14 cellular contexts compared by ENCODE assay signal in the genomic region with DNA sequence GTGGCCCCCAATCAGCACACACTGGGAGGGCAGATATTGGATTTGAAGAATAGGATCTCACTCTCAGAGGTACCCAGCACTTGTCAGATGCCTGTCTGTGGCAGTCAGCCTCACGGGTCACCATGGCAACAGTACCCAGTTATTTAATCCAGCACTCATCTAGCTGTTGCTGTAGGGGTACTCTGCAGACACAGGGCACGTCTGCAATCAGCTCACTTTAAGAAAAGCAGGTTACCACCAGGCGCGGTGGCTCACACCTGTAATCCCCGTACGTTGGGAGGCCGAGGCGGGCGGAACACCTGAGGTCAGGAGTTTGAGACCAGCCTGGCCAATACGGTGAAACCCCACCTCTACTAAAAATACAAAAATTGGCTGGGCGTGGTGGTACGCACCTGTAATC. TPM values are rescaled to one million over a fixed set of nuclear protein-coding genes. Genes with fewer than 3 reads are reported as not detected.
DNase-seq lines count a peak whose midpoint lies in the region; ATAC-seq and TF ChIP-seq lines count a peak whose summit lies in the region.
"Had no signal": no experiment of that assay in that cellular context is flagged by ENCODE, and none has a peak within 500 bp of the region (broad histone marks: within the 10 kb centered on the region; RNA-seq: fewer than 3 reads in every experiment).

No MANE protein-coding gene starts in this region.

- peaks cover 25% of the 10 kb centered on the region for H3K36me3 Mint-ChIP-seq in chondrocyte (ENCODE audit: low read depth)
- H3K36me3 Mint-ChIP-seq in T-helper 2 cell treated with Interferon-gamma antibody and Interleukin-4, amounts not matched to agents 5 μg/mL and 100 μg/mL, for 36 hours (ENCODE audit: low read depth) = peaks cover 46% of the 10 kb centered on the region
- peaks cover 69% of the 10 kb centered on the region for H3K36me3 Mint-ChIP-seq in stimulated activated memory B cell treated with anti-CD40 and anti-IgM and Interleukin-4, amounts not matched to agents 10 μg/mL and 1 μg/mL and 100 μg/mL, for 72 hours

- no peaks in the 10 kb centered on the region for H3K9me3 Mint-ChIP-seq in chondrocyte (ENCODE audit: low read depth)
- no peaks in the 10 kb centered on the region for H3K9me3 Mint-ChIP-seq in T-helper 2 cell treated with Interferon-gamma antibody and Interleukin-4, amounts not matched to agents 5 μg/mL and 100 μg/mL, for 36 hours
- H3K9me3 Mint-ChIP-seq in stimulated activated memory B cell treated with anti-CD40 and anti-IgM and Interleukin-4, amounts not matched to agents 10 μg/mL and 1 μg/mL and 100 μg/mL, for 72 hours = no peaks in the 10 kb centered on the region

- no peak for TF ChIP-seq CTCF in chondrocyte (IDR thresholded peaks at IDR 0.05)

- H3K4me3 Mint-ChIP-seq in chondrocyte (ENCODE audit: unreplicated experiment) = no peak overlapping the region
- no peak overlapping the region for H3K4me3 Mint-ChIP-seq in T-helper 2 cell treated with Interferon-gamma antibody and Interleukin-4, amounts not matched to agents 5 μg/mL and 100 μg/mL, for 36 hours
- no peak overlapping the region for H3K4me3 Mint-ChIP-seq in stimulated activated memory B cell treated with anti-CD40 and anti-IgM and Interleukin-4, amounts not matched to agents 10 μg/mL and 1 μg/mL and 100 μg/mL, for 72 hours
- H3K4me3 Mint-ChIP-seq: CD14-positive monocyte; CD4-positive, alpha-beta memory T cell had no signal

- CTCF ChIA-PET in HEK293T (lab: Yijun Ruan, JAX) = no interaction called here

- H3K27me3 Mint-ChIP-seq in chondrocyte (ENCODE audit: low read depth) = no peaks in the 10 kb centered on the region
- H3K27me3 Mint-ChIP-seq in T-helper 2 cell treated with Interferon-gamma antibody and Interleukin-4, amounts not matched to agents 5 μg/mL and 100 μg/mL, for 36 hours (ENCODE audit: low read depth) = no peaks in the 10 kb centered on the region
- no peaks in the 10 kb centered on the region for H3K27me3 Mint-ChIP-seq in stimulated activated memory B cell treated with anti-CD40 and anti-IgM and Interleukin-4, amounts not matched to agents 10 μg/mL and 1 μg/mL and 100 μg/mL, for 72 hours
- H3K27me3 Mint-ChIP-seq: CD4-positive, alpha-beta memory T cell had no signal

- DNase-seq in NCI-H2227 (lab: John Stamatoyannopoulos, UW; ENCODE audit: unreplicated experiment) (peak; percentile 22), NCI-H2227 treated with DMSO at 0.1 percent for 48 hours (lab: John Stamatoyannopoulos, UW) (no peak), chondrocyte (ENCODE audit: low spot score) (peak; percentile 37), posterior vena cava (ENCODE audit: low spot score) (peak; percentile 42), HEK293T (ENCODE audit: extremely low spot score) (no peak)
- no peak for DNase-seq in T-helper 2 cell treated with Interferon-gamma antibody and Interleukin-4, amounts not matched to agents 5 μg/mL and 100 μg/mL, for 36 hours (ENCODE audit: low spot score)
- DNase-seq: 8988T; CD4-positive, alpha-beta memory T cell; DMS153; DMS79; GDM1; GM23248 had no signal

- H3K27ac Mint-ChIP-seq in chondrocyte (ENCODE audit: unreplicated experiment) = no peak overlapping the region
- no peak overlapping the region for H3K27ac Mint-ChIP-seq in T-helper 2 cell treated with Interferon-gamma antibody and Interleukin-4, amounts not matched to agents 5 μg/mL and 100 μg/mL, for 36 hours
- no peak overlapping the region for H3K27ac Mint-ChIP-seq in stimulated activated memory B cell treated with anti-CD40 and anti-IgM and Interleukin-4, amounts not matched to agents 10 μg/mL and 1 μg/mL and 100 μg/mL, for 72 hours

- intact Hi-C loops in posterior vena cava (cut with DNase I) = no loop called here

- no peaks in the 10 kb centered on the region for H3K4me1 Mint-ChIP-seq in chondrocyte (ENCODE audit: low read depth)
- peaks cover 7% of the 10 kb centered on the region for H3K4me1 Mint-ChIP-seq in T-helper 2 cell treated with Interferon-gamma antibody and Interleukin-4, amounts not matched to agents 5 μg/mL and 100 μg/mL, for 36 hours (ENCODE audit: low read depth)
- H3K4me1 Mint-ChIP-seq in stimulated activated memory B cell treated with anti-CD40 and anti-IgM and Interleukin-4, amounts not matched to agents 10 μg/mL and 1 μg/mL and 100 μg/mL, for 72 hours = peaks cover 4% of the 10 kb centered on the region
- H3K4me1 Mint-ChIP-seq: CD14-positive monocyte had no signal

- POLR2A ChIA-PET in HEK293T (lab: Yijun Ruan, JAX) = interaction anchor here (1.8 kb wide), 1 partner anchor 10 kb away, joined by 6 read pairs; no protein-coding TSS in a partner anchor

- ATAC-seq in stimulated activated memory B cell treated with anti-CD40 and anti-IgM and Interleukin-4, amounts not matched to agents 10 μg/mL and 1 μg/mL and 100 μg/mL, for 72 hours = no peak

TF ChIP-seq in HEK293T, 16 proteins besides CTCF, POLR2A, EP300 and RAD21:
- TF ChIP-seq FOXA1 (IDR thresholded peaks at IDR 0.05) = no peak
- TF ChIP-seq HDGF (IDR thresholded peaks at IDR 0.05; ENCODE audit: borderline replicate concordance) = no peak
- no peak for TF ChIP-seq NFRKB (IDR thresholded peaks at IDR 0.05)
- TF ChIP-seq L3MBTL2 (conservative IDR thresholded peaks at IDR 0.05) = no peak
- TF ChIP-seq ARNT (IDR thresholded peaks at IDR 0.05) = no peak
- TF ChIP-seq, protein P1, sequence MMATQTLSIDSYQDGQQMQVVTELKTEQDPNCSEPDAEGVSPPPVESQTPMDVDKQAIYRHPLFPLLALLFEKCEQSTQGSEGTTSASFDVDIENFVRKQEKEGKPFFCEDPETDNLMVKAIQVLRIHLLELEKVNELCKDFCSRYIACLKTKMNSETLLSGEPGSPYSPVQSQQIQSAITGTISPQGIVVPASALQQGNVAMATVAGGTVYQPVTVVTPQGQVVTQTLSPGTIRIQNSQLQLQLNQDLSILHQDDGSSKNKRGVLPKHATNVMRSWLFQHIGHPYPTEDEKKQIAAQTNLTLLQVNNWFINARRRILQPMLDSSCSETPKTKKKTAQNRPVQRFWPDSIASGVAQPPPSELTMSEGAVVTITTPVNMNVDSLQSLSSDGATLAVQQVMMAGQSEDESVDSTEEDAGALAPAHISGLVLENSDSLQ (IDR thresholded peaks at IDR 0.05) = no peak
- TF ChIP-seq FOXK2 (IDR thresholded peaks at IDR 0.05) = no peak
- TF ChIP-seq LEF1 (IDR thresholded peaks at IDR 0.05; ENCODE audit: borderline replicate concordance) = no peak
- TF ChIP-seq BHLHE40 (IDR thresholded peaks at IDR 0.05; ENCODE audit: borderline replicate concordance) = no peak
- TF ChIP-seq ELF4 (IDR thresholded peaks at IDR 0.05) = no peak
- no peak for TF ChIP-seq CTBP1 (IDR thresholded peaks at IDR 0.05; ENCODE audit: borderline replicate concordance)
- TF ChIP-seq TARDBP (IDR thresholded peaks at IDR 0.05) = no peak
- TF ChIP-seq ZNF384 (IDR thresholded peaks at IDR 0.05) = no peak
- no peak for TF ChIP-seq SUZ12 (IDR thresholded peaks at IDR 0.05)
- TF ChIP-seq SP1 (IDR thresholded peaks at IDR 0.05) = no peak
- no peak for TF ChIP-seq FOXM1 (IDR thresholded peaks at IDR 0.05; ENCODE audit: borderline replicate concordance)

RNA-seq across cellular contexts. Expression of a gene that starts 11.9 kb away (rescaled TPM):
- total RNA-seq in chondrocyte (12.8 to 13.9 TPM (median 13.9 TPM) in 3 replicates), posterior vena cava (10 to 100 TPM; 10.8 to 13.5 TPM)

RNA-seq across cellular contexts. Expression of a gene that starts 25.0 kb away (rescaled TPM):
- total RNA-seq in chondrocyte (78.6 to 85.0 TPM (median 79.2 TPM) in 3 replicates), posterior vena cava (100 to 1,000 TPM in 1 of 2 donors, 10 to 100 TPM in 1; 95.8 to 106 TPM)

RNA-seq across cellular contexts. Expression of a gene that starts 49.7 kb away (rescaled TPM):
- 32.4 to 43.0 TPM (median 40.1 TPM) in 3 replicates for total RNA-seq in chondrocyte
- 10 to 100 TPM; 19.5 to 25.9 TPM for total RNA-seq in posterior vena cava

RNA-seq across cellular contexts. Expression of a gene that starts 53.7 kb away (rescaled TPM):
- total RNA-seq in chondrocyte (11.7 to 16.4 TPM (median 15.7 TPM) in 3 replicates), posterior vena cava (10 to 100 TPM; 40.0 to 57.5 TPM)

Comparison
In these comparisons a context has a peak if more than half of its experiments do, and no peak if none do; other contexts are left out.
1. DNase-seq: peak in NCI-H2227 (single experiment), chondrocyte (single experiment) and posterior vena cava (single experiment); none in NCI-H2227 treated with DMSO at 0.1 percent for 48 hours (single experiment), T-helper 2 cell treated with Interferon-gamma antibody and Interleukin-4, amounts not matched to agents 5 μg/mL and 100 μg/mL, for 36 hours (single experiment) and HEK293T (single experiment).